In the genomic region with DNA sequence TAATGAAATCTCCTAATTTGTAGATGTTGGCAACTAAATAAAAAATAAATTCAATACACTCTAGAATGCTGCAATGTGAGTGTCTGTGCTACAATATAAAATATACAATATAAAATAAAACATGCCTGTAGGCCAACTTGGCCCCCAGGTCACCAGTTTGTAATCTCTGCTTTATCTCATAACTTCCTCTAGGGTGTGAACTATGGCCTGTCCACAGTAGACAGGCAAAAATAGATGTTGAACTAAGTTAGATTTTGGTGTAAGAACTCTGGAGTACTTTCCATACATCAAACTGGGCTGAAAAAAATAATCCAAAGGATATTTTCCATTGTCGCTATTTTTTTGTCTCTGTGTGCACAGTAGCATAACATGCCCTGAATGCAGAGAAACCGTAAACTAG, we compare ENCODE assay signal across 24 cellular contexts.
"Had no signal": no experiment of that assay in that cellular context is flagged by ENCODE, and none has a peak within 500 bp of the region (broad histone marks: within the 10 kb centered on the region; RNA-seq: fewer than 3 reads in every experiment).

No MANE protein-coding gene starts in this region.

- DNase-seq: activated CD4-positive, alpha-beta memory T cell treated with anti-CD3 and anti-CD28 coated beads for 36 hours; activated CD4-positive, alpha-beta T cell treated with anti-CD3 and anti-CD28 coated beads, Interleukin-2, amount 10 ng/mL, durations not matched to agents 7 days and 5 days; activated CD4-positive, CD25-positive, alpha-beta regulatory T cell; activated gamma-delta T cell treated with Interleukin-2 at 50 U/mL for 16 hours; activated naive CD4-positive, alpha-beta T cell treated with anti-CD3 and anti-CD28 coated beads, Interleukin-2, amount 10 ng/mL, durations not matched to agents 7 days and 5 days; activated naive CD8-positive, alpha-beta T cell treated with anti-CD3 and anti-CD28 coated beads for 36 hours; activated T-cell treated with anti-CD3 and anti-CD28 coated beads for 4 hours; activated T-cell treated with anti-CD3 and anti-CD28 coated beads, Interleukin-2, amount 50 U/mL, for 48 hours; brain microvascular endothelial cell; MM.1S; NCI-H1105; NCI-H1436; NCI-H1694 treated with DMSO at 0.1 percent for 48 hours; NCI-H2029 treated with DMSO at 0.1 percent for 48 hours; NCI-H510A treated with DMSO at 0.1 percent for 48 hours; NCI-H69; PC-3; SHP77 treated with DMSO at 0.1 percent for 48 hours; T-helper 2 cell; T1000 had no signal

- H3K9me3 Mint-ChIP-seq: activated T-helper 2 cell treated with anti-CD3 and anti-CD28 coated beads, Interferon-gamma antibody, Interleukin-2, Interleukin-4, amounts not matched to agents 10 μg/mL and 5 μg/mL and 100 μg/mL, durations not matched to agents 14 hours and 24 hours and 36 hours had no signal

- FAIRE-seq: RCC 7860 had no signal

- H3K27ac ChIP-seq: brain microvascular endothelial cell, cardiac muscle cell, VCaP had no signal

- ATAC-seq: PC-3 had no signal

- H3K27ac Mint-ChIP-seq: activated CD4-positive, alpha-beta memory T cell treated with anti-CD3 and anti-CD28 coated beads for 36 hours; activated CD4-positive, alpha-beta T cell treated with anti-CD3 and anti-CD28 coated beads, Interleukin-2, amount 10 ng/mL, durations not matched to agents 7 days and 5 days; activated naive CD4-positive, alpha-beta T cell treated with anti-CD3 and anti-CD28 coated beads, Interleukin-2, amount 10 ng/mL, durations not matched to agents 7 days and 5 days; activated naive CD8-positive, alpha-beta T cell treated with anti-CD3 and anti-CD28 coated beads for 36 hours; activated T-helper 2 cell treated with anti-CD3 and anti-CD28 coated beads, Interferon-gamma antibody, Interleukin-2, Interleukin-4, amounts not matched to agents 10 μg/mL and 5 μg/mL and 100 μg/mL, durations not matched to agents 14 hours and 24 hours and 36 hours had no signal

- H3K36me3 Mint-ChIP-seq: activated CD4-positive, alpha-beta memory T cell treated with anti-CD3 and anti-CD28 coated beads for 36 hours; activated naive CD4-positive, alpha-beta T cell treated with anti-CD3 and anti-CD28 coated beads, Interleukin-2, amount 10 ng/mL, durations not matched to agents 7 days and 5 days; activated naive CD8-positive, alpha-beta T cell treated with anti-CD3 and anti-CD28 coated beads for 36 hours had no signal

- H3K4me3 ChIP-seq: cardiac muscle cell had no signal

- H3K4me3 Mint-ChIP-seq: activated CD4-positive, alpha-beta memory T cell treated with anti-CD3 and anti-CD28 coated beads for 36 hours; activated CD4-positive, alpha-beta T cell treated with anti-CD3 and anti-CD28 coated beads, Interleukin-2, amount 10 ng/mL, durations not matched to agents 7 days and 5 days; activated naive CD4-positive, alpha-beta T cell treated with anti-CD3 and anti-CD28 coated beads, Interleukin-2, amount 10 ng/mL, durations not matched to agents 7 days and 5 days; activated naive CD8-positive, alpha-beta T cell treated with anti-CD3 and anti-CD28 coated beads for 36 hours had no signal

- H3K27me3 ChIP-seq: brain microvascular endothelial cell had no signal

- H3K36me3 ChIP-seq: brain microvascular endothelial cell, cardiac muscle cell had no signal
